ENCODE assay signal across 8 cellular contexts in the genomic region with DNA sequence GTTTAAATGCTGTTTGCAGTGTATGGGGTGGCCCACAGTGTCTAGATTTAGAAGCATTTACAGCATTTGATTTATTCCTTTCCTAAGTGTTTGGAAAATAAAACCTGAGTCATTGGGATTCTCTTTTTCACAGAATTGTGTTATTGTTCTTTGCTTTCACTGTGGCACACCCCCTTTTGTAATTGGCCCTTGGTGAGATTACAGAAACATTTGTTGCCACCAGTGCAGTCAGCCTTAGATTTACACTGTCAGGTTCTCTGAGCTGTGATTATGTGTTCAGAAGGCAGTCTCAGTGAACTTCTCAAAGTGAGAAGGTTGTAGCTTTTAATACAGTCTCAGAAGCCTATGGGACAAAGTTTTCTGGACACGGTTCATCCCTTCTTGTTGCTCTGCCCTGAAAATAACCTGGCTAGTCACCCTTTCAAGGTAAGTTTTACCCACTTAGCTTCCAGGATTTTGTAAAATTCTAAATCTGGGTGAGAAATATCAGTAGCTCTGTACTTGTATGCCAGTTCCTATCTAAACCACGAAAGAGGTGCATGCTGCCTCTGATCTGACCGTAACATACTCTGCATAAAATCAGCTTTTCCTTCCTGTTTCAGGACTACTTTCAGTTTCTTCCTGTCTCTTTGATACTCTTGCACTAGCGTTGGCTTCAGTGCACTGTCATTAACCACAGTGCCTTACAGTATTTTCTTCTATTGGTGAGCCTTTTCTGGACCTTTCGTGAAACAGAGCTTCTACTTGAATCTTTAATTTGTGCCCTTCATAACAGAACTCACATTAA. TPM values are rescaled to one million over a fixed set of nuclear protein-coding genes. Genes with fewer than 3 reads are reported as not detected.
A peak's percentile ranks its signal among the peaks of the same experiment; 100 is the strongest.
DNase-seq lines count a peak whose midpoint lies in the region; ATAC-seq and TF ChIP-seq lines count a peak whose summit lies in the region.

No MANE protein-coding gene starts in this region.

- ATAC-seq in GM21737 (IDR thresholded peaks at IDR 0.05; ENCODE audit: unreplicated experiment) (peak; percentile 92), foreskin keratinocyte (peak; percentile 81)
- peak; percentile 93 for ATAC-seq in activated CD8-positive, alpha-beta T cell treated with anti-CD3 and anti-CD28 coated beads, Interleukin-2, amount 10 ng/mL, durations not matched to agents 7 days and 5 days

- H3K9ac ChIP-seq in Karpas-422 (ENCODE audit: low read length) = peak overlapping the region; percentile 70

- TF ChIP-seq CTCF in foreskin keratinocyte (conservative IDR thresholded peaks at IDR 0.05) (no peak), progenitor cell of endocrine pancreas (IDR thresholded peaks at IDR 0.05; ENCODE audit: unreplicated experiment) (no peak)

- H3K9me2 ChIP-seq in Karpas-422 (replicated peaks; ENCODE audit: insufficient read depth, low read length) = no peaks in the 10 kb centered on the region

- H3K27ac ChIP-seq in Karpas-422 (ENCODE audit: low read length) (peak overlapping the region; percentile 95), foreskin keratinocyte (peak overlapping the region; percentile 73)

- H3K4me3 ChIP-seq in Karpas-422 (ENCODE audit: low read length) = peak overlapping the region; percentile 67

- no peaks in the 10 kb centered on the region for H3K36me3 Mint-ChIP-seq in activated CD8-positive, alpha-beta T cell treated with anti-CD3 and anti-CD28 coated beads, Interleukin-2, amount 10 ng/mL, durations not matched to agents 7 days and 5 days (ENCODE audit: low read depth)
- H3K36me3 Mint-ChIP-seq in progenitor cell of endocrine pancreas (ENCODE audit: insufficient read depth) = peaks cover 3% of the 10 kb centered on the region

- H3K27me3 Mint-ChIP-seq in activated CD8-positive, alpha-beta T cell treated with anti-CD3 and anti-CD28 coated beads, Interleukin-2, amount 10 ng/mL, durations not matched to agents 7 days and 5 days (ENCODE audit: low read depth) = no peaks in the 10 kb centered on the region
- H3K27me3 Mint-ChIP-seq in progenitor cell of endocrine pancreas = no peaks in the 10 kb centered on the region

- POLR2A ChIA-PET in activated CD8-positive, alpha-beta T cell treated with anti-CD3 and anti-CD28 coated beads, Interleukin-2, amount 10 ng/mL, durations not matched to agents 7 days and 5 days (lab: Charles Lee) = interaction anchor here (0.6 to 3.3 kb wide), 15 partner anchors 10 to 275 kb away, joined by 3 to 25 read pairs (median 4); a partner anchor contains a TSS

- peak overlapping the region; percentile 79 for H3K4me3 Mint-ChIP-seq in activated CD8-positive, alpha-beta T cell treated with anti-CD3 and anti-CD28 coated beads, Interleukin-2, amount 10 ng/mL, durations not matched to agents 7 days and 5 days
- H3K4me3 Mint-ChIP-seq in progenitor cell of endocrine pancreas (ENCODE audit: low read depth) = no peak overlapping the region

- peak overlapping the region; percentile 91 for H3K4me2 ChIP-seq in Karpas-422 (ENCODE audit: low read depth, low read length, poor library complexity, severe bottlenecking)

- peak overlapping the region; percentile 57 for H2AFZ ChIP-seq in Karpas-422 (ENCODE audit: low read length)

- no peaks in the 10 kb centered on the region for H4K20me1 ChIP-seq in Karpas-422 (ENCODE audit: insufficient read depth, low read depth, low read length)

- no peaks in the 10 kb centered on the region for H3K9me3 Mint-ChIP-seq in activated CD8-positive, alpha-beta T cell treated with anti-CD3 and anti-CD28 coated beads, Interleukin-2, amount 10 ng/mL, durations not matched to agents 7 days and 5 days (ENCODE audit: insufficient read depth)
- no peaks in the 10 kb centered on the region for H3K9me3 Mint-ChIP-seq in progenitor cell of endocrine pancreas (ENCODE audit: low read depth)

- H3K27ac Mint-ChIP-seq in activated CD8-positive, alpha-beta T cell treated with anti-CD3 and anti-CD28 coated beads, Interleukin-2, amount 10 ng/mL, durations not matched to agents 7 days and 5 days = peak overlapping the region; percentile 91
- H3K27ac Mint-ChIP-seq in progenitor cell of endocrine pancreas = peak overlapping the region; percentile 12

- no peaks in the 10 kb centered on the region for H3K36me3 ChIP-seq in Karpas-422 (ENCODE audit: insufficient read depth, low read length)

- no peaks in the 10 kb centered on the region for H3K27me3 ChIP-seq in Karpas-422 (ENCODE audit: low read length)
- no peaks in the 10 kb centered on the region for H3K27me3 ChIP-seq in foreskin keratinocyte

- CTCF ChIA-PET in activated CD8-positive, alpha-beta T cell treated with anti-CD3 and anti-CD28 coated beads, Interleukin-2, amount 10 ng/mL, durations not matched to agents 7 days and 5 days (lab: Charles Lee) = interaction anchor here (0.7 to 5.1 kb wide), 32 partner anchors 8 to 292 kb away, joined by 3 to 90 read pairs (median 4); a partner anchor contains a TSS

- peaks cover 19% of the 10 kb centered on the region for H3K79me2 ChIP-seq in Karpas-422 (ENCODE audit: low read length)

- peak; percentile 20 to 29 for DNase-seq in activated CD4-positive, alpha-beta T cell treated with anti-CD3 and anti-CD28 coated beads for 4 hours
- DNase-seq in activated CD4-positive, alpha-beta T cell treated with anti-CD3 and anti-CD28 coated beads, Interleukin-2, amount 50 U/mL, for 48 hours = no peak
- peak; percentile 89 for DNase-seq in Karpas-422
- peak; percentile 70 for DNase-seq in activated CD8-positive, alpha-beta T cell treated with anti-CD3 and anti-CD28 coated beads, Interleukin-2, amount 10 ng/mL, durations not matched to agents 7 days and 5 days
- peak in 1 of 2 donors; percentile 47 for DNase-seq in foreskin keratinocyte
- DNase-seq in progenitor cell of endocrine pancreas (ENCODE audit: low spot score, unreplicated experiment) = no peak
- no peak for DNase-seq in SHP77 treated with DMSO at 0.1 percent for 48 hours (lab: John Stamatoyannopoulos, UW)

- no peaks in the 10 kb centered on the region for H3K9me3 ChIP-seq in Karpas-422 (ENCODE audit: low read length)

- H3K4me1 ChIP-seq in Karpas-422 (ENCODE audit: low read length) (peaks cover 63% of the 10 kb centered on the region), foreskin keratinocyte (peaks cover 4% of the 10 kb centered on the region)

- H3K4me1 Mint-ChIP-seq in activated CD8-positive, alpha-beta T cell treated with anti-CD3 and anti-CD28 coated beads, Interleukin-2, amount 10 ng/mL, durations not matched to agents 7 days and 5 days (ENCODE audit: low read depth) = peaks cover 52% of the 10 kb centered on the region
- peaks cover 14% of the 10 kb centered on the region for H3K4me1 Mint-ChIP-seq in progenitor cell of endocrine pancreas (ENCODE audit: low read depth)

RNA-seq across cellular contexts. Expression of a gene that starts 12.6 kb away (rescaled TPM):
- total RNA-seq in Karpas-422 (2014; rRNA removed; shearing (Covaris generic); ENCODE audit: low replicate concordance) = 25.2 and 26.9 TPM in 2 replicates
- total RNA-seq in activated CD8-positive, alpha-beta T cell treated with anti-CD3 and anti-CD28 coated beads, Interleukin-2, amount 10 ng/mL, durations not matched to agents 7 days and 5 days = 10 to 100 TPM; 35.1 to 43.2 TPM
- 17.0 and 19.3 TPM in 2 replicates for total RNA-seq in foreskin keratinocyte
- polyA plus RNA-seq in foreskin keratinocyte = 6.9 and 7.3 TPM in 2 replicates
- total RNA-seq in progenitor cell of endocrine pancreas = 103 TPM in 2 replicates

RNA-seq across cellular contexts. Expression of a gene that starts 46.0 kb away (rescaled TPM):
- total RNA-seq in Karpas-422 (2014; rRNA removed; shearing (Covaris generic); ENCODE audit: low replicate concordance) = 21.2 and 32.4 TPM in 2 replicates
- 10 to 100 TPM; 38.7 to 39.2 TPM for total RNA-seq in activated CD8-positive, alpha-beta T cell treated with anti-CD3 and anti-CD28 coated beads, Interleukin-2, amount 10 ng/mL, durations not matched to agents 7 days and 5 days
- total RNA-seq in foreskin keratinocyte = 27.2 and 31.4 TPM in 2 replicates
- 22.3 and 27.5 TPM in 2 replicates for polyA plus RNA-seq in foreskin keratinocyte
- 25.5 and 27.7 TPM in 2 replicates for total RNA-seq in progenitor cell of endocrine pancreas

Comparison
In these comparisons a context has a peak if more than half of its experiments do, and no peak if none do; other contexts are left out.
1. DNase-seq: peak in activated CD4-positive, alpha-beta T cell treated with anti-CD3 and anti-CD28 coated beads for 4 hours (2 of 2), Karpas-422 (single experiment) and activated CD8-positive, alpha-beta T cell treated with anti-CD3 and anti-CD28 coated beads, Interleukin-2, amount 10 ng/mL, durations not matched to agents 7 days and 5 days (single experiment); none in activated CD4-positive, alpha-beta T cell treated with anti-CD3 and anti-CD28 coated beads, Interleukin-2, amount 50 U/mL, for 48 hours (0 of 2), progenitor cell of endocrine pancreas (single experiment) and SHP77 treated with DMSO at 0.1 percent for 48 hours (single experiment).
2. Peak in every context shown above with its lines, with median percentiles within 50 percentile points of each other: ATAC-seq.